Comparison of ENCODE assay signal across 15 cellular contexts in the genomic region with DNA sequence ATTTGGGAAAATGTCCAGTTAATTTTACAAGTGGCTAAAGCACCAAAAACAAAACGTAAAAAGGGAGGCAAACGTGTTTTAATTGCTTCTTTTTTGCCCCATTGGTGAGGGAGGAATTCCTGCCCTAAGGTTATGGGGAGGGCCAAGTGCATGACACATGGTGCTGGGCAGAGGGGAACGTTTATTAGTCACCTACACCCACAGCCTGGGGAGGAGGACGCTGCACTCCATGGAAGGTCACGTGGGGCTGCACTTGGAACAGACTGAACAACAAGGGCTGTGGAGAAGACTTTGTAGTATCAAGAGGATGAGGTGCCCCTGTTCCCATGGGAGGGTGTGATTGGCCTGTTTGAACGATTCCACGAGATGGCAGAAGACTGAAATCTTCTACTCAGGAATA. TPM values are rescaled to one million over a fixed set of nuclear protein-coding genes. Genes with fewer than 3 reads are reported as not detected.
DNase-seq lines count a peak whose midpoint lies in the region; ATAC-seq and TF ChIP-seq lines count a peak whose summit lies in the region.
"Had no signal": no experiment of that assay in that cellular context is flagged by ENCODE, and none has a peak within 500 bp of the region (broad histone marks: within the 10 kb centered on the region; RNA-seq: fewer than 3 reads in every experiment).

No MANE protein-coding gene starts in this region.

- no peak overlapping the region for H4K12ac ChIP-seq in trophoblast cell (ENCODE audit: low read depth, low read length)

- H3K9me3 ChIP-seq in trophoblast cell (ENCODE audit: insufficient read depth, low read depth, low read length): peaks cover 1% of the 10 kb centered on the region

- H3K4me2 ChIP-seq in trophoblast cell (ENCODE audit: low read length): no peak overlapping the region

- no peaks in the 10 kb centered on the region for H3K27me3 ChIP-seq in trophoblast cell (ENCODE audit: insufficient read depth, low read length)

- H3K4me3 ChIP-seq in epithelial cell of esophagus (ENCODE audit: low read length) (no peak overlapping the region), trophoblast cell (ENCODE audit: low read depth, low read length) (no peak overlapping the region)

- no peak overlapping the region for H3K4ac ChIP-seq in trophoblast cell (ENCODE audit: low read depth, low read length)

- H2AFZ ChIP-seq in trophoblast cell (ENCODE audit: insufficient read depth, low read length, poor library complexity): no peak overlapping the region

- H2BK120ac ChIP-seq in trophoblast cell (ENCODE audit: insufficient read depth, low read length, poor library complexity): no peak overlapping the region

- H3K14ac ChIP-seq in trophoblast cell (ENCODE audit: low read length): no peak overlapping the region

- no peaks in the 10 kb centered on the region for H3K79me2 ChIP-seq in trophoblast cell (ENCODE audit: control insufficient read depth, insufficient read depth, low read length, poor library complexity)

- no peaks in the 10 kb centered on the region for H3K79me1 ChIP-seq in trophoblast cell (ENCODE audit: low read length)

- no peak overlapping the region for H2AK5ac ChIP-seq in trophoblast cell (ENCODE audit: low read length)

- ATAC-seq in HG02588 (IDR thresholded peaks at IDR 0.05; ENCODE audit: unreplicated experiment): no peak
- ATAC-seq: activated T-helper 17 cell treated with anti-CD3 and anti-CD28 coated beads, Interleukin-2, amount 50 U/mL, for 72 hours had no signal

- H3K27ac ChIP-seq in trophoblast cell (ENCODE audit: low read depth, low read length): no peak overlapping the region

- no CpG with 5 or more reads among the region's 7 CpGs for WGBS in trophoblast cell (ENCODE audit: extremely low coverage, insufficient coverage, insufficient read length)

- DNase-seq in ELR (ENCODE audit: low read depth) (peak; percentile 95), NCI-H226 (peak; percentile 84), epithelial cell of esophagus (ENCODE audit: low read depth) (peak; percentile 56), trophoblast cell (peak; percentile 68 to 75), DMS53 (lab: John Stamatoyannopoulos, UW) (no peak), NCI-H82 (lab: John Stamatoyannopoulos, UW) (no peak), NCI-H1436 treated with DMSO at 0.1 percent for 48 hours (lab: John Stamatoyannopoulos, UW) (no peak)
- DNase-seq: activated CD4-positive, alpha-beta T cell treated with anti-CD3 and anti-CD28 coated beads, Interleukin-2, amount 50 U/mL, for 48 hours; CD4-positive, CD25-positive, alpha-beta regulatory T cell; GDM1; KBM-7; NCI-H1694; Right ventricle myocardium superior had no signal

- H3K4me1 ChIP-seq in trophoblast cell (ENCODE audit: control insufficient read depth in 1 of 2, insufficient read depth in 2 of 2, low read length in 2 of 2): peaks cover 0 to 3% of the 10 kb centered on the region in 2 experiments

- no peak overlapping the region for H3K18ac ChIP-seq in trophoblast cell (ENCODE audit: low read length)

- H2BK12ac ChIP-seq in trophoblast cell (ENCODE audit: low read length): no peak overlapping the region

- no peak overlapping the region for H4K8ac ChIP-seq in trophoblast cell (ENCODE audit: low read depth, low read length)

- no peak for TF ChIP-seq CTCF in epithelial cell of esophagus (IDR thresholded peaks at IDR 0.05; ENCODE audit: insufficient read depth, low read depth, low read length, missing control alignments)

- H2BK5ac ChIP-seq in trophoblast cell (ENCODE audit: low read depth, low read length, poor library complexity): no peak overlapping the region

- no peak overlapping the region for H3K9ac ChIP-seq in trophoblast cell (ENCODE audit: low read length)

- H3K23ac ChIP-seq in trophoblast cell (ENCODE audit: low read length): no peak overlapping the region

- no peaks in the 10 kb centered on the region for H3K36me3 ChIP-seq in trophoblast cell (ENCODE audit: control insufficient read depth in 1 of 2, insufficient read depth in 2 of 2, low read length in 2 of 2)

- no peak overlapping the region for H4K91ac ChIP-seq in trophoblast cell (ENCODE audit: low read depth, low read length)

RNA-seq across cellular contexts. Expression of a gene that starts 13.7 kb away (rescaled TPM):
- polyA plus RNA-seq in trophoblast cell (2013): 2.9 and 3.1 TPM in 2 replicates
- polyA plus RNA-seq: CD4-positive, CD25-positive, alpha-beta regulatory T cell had no signal

Comparison
In these comparisons a context has a peak if more than half of its experiments do, and no peak if none do; other contexts are left out.
1. DNase-seq: peak in ELR (single experiment), NCI-H226 (single experiment), epithelial cell of esophagus (single experiment) and trophoblast cell (2 of 2); none in DMS53 (single experiment), NCI-H82 (single experiment) and NCI-H1436 treated with DMSO at 0.1 percent for 48 hours (single experiment).